Comparison of ENCODE assay signal across 20 cellular contexts in the genomic region with DNA sequence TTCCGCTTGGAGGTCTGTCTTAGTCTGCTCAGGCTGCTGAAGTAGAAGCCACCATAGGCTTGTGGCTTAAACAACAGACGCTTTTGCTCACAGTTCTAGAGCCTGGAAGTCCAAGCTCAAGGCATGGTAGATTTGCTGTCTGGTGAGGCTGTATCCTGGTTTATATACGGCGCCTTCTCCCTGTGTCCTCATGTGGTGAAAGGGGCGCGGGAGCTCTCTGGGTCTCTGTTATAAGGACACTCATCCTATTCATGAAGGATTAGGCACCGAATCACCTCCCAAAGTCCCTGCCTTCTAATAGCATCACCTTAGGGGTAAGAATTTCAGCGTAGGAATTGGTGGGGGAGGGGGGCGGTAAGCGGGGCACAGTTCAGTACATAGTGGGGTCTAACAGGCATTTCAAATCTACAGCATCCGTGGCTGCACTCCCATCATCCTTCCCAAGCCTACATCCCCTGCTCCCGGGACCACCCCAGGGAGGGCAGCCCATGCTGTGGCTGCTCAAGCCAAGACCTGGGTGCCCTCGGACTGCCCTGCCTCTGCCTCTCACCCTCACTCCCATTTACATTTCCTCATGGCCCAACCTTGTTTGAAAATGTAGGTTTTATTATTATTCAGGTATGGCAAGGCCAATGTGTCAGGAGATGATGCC. TPM values are rescaled to one million over a fixed set of nuclear protein-coding genes. Genes with fewer than 3 reads are reported as not detected.
DNase-seq lines count a peak whose midpoint lies in the region; ATAC-seq and TF ChIP-seq lines count a peak whose summit lies in the region.
"Had no signal": no experiment of that assay in that cellular context is flagged by ENCODE, and none has a peak within 500 bp of the region (broad histone marks: within the 10 kb centered on the region; RNA-seq: fewer than 3 reads in every experiment).

No MANE protein-coding gene starts in this region.

- CTCF ChIA-PET in RWPE1 (lab: Yijun Ruan, JAX) = no interaction called here

- H3K27ac ChIP-seq in RWPE1 (peak overlapping the region; percentile 57), psoas muscle (no peak overlapping the region)
- H3K27ac ChIP-seq: adrenal gland, hepatocyte had no signal

- H3K9me3 Mint-ChIP-seq in activated naive CD4-positive, alpha-beta T cell treated with anti-CD3 and anti-CD28 coated beads, Interleukin-2, amount 50 U/mL, for 24 hours = no peaks in the 10 kb centered on the region
- H3K9me3 Mint-ChIP-seq in stimulated activated naive B cell treated with anti-CD40 and anti-IgM and Interleukin-4, amounts not matched to agents 10 μg/mL and 1 μg/mL and 100 μg/mL, for 72 hours = no peaks in the 10 kb centered on the region
- H3K9me3 Mint-ChIP-seq: endodermal cell had no signal

- no peak overlapping the region for H3K4me3 Mint-ChIP-seq in activated naive CD4-positive, alpha-beta T cell treated with anti-CD3 and anti-CD28 coated beads, Interleukin-2, amount 50 U/mL, for 24 hours
- H3K4me3 Mint-ChIP-seq in stimulated activated naive B cell treated with anti-CD40 and anti-IgM and Interleukin-4, amounts not matched to agents 10 μg/mL and 1 μg/mL and 100 μg/mL, for 72 hours = no peak overlapping the region
- H3K4me3 Mint-ChIP-seq: endodermal cell had no signal

- peak overlapping the region; percentile 81 for H3K27ac Mint-ChIP-seq in activated naive CD4-positive, alpha-beta T cell treated with anti-CD3 and anti-CD28 coated beads, Interleukin-2, amount 50 U/mL, for 24 hours
- H3K27ac Mint-ChIP-seq in stimulated activated naive B cell treated with anti-CD40 and anti-IgM and Interleukin-4, amounts not matched to agents 10 μg/mL and 1 μg/mL and 100 μg/mL, for 72 hours = peak overlapping the region; percentile 70
- H3K27ac Mint-ChIP-seq: endodermal cell had no signal

- H3K27me3 Mint-ChIP-seq in activated naive CD4-positive, alpha-beta T cell treated with anti-CD3 and anti-CD28 coated beads, Interleukin-2, amount 50 U/mL, for 24 hours = no peaks in the 10 kb centered on the region
- no peaks in the 10 kb centered on the region for H3K27me3 Mint-ChIP-seq in stimulated activated naive B cell treated with anti-CD40 and anti-IgM and Interleukin-4, amounts not matched to agents 10 μg/mL and 1 μg/mL and 100 μg/mL, for 72 hours

- TF ChIP-seq CTCF in RWPE1 (conservative IDR thresholded peaks at IDR 0.05; ENCODE audit: low read depth) (no peak), psoas muscle (IDR thresholded peaks at IDR 0.05) (no peak)

- no peaks in the 10 kb centered on the region for H3K36me3 Mint-ChIP-seq in activated naive CD4-positive, alpha-beta T cell treated with anti-CD3 and anti-CD28 coated beads, Interleukin-2, amount 50 U/mL, for 24 hours
- H3K36me3 Mint-ChIP-seq in stimulated activated naive B cell treated with anti-CD40 and anti-IgM and Interleukin-4, amounts not matched to agents 10 μg/mL and 1 μg/mL and 100 μg/mL, for 72 hours = peaks cover 0 to 3% of the 10 kb centered on the region in 2 donors

- intact Hi-C loops in psoas muscle (cut with DNase I) = no loop called here

- no peaks in the 10 kb centered on the region for H3K36me3 ChIP-seq in psoas muscle (ENCODE audit: insufficient read depth in 1 of 2, low read depth in 1 of 2)
- H3K36me3 ChIP-seq: adrenal gland had no signal

- H3K9me3 ChIP-seq in psoas muscle = no peaks in the 10 kb centered on the region
- H3K9me3 ChIP-seq: adrenal gland had no signal

- DNase-seq in activated naive CD4-positive, alpha-beta T cell (lab: John Stamatoyannopoulos, UW) = no peak
- DNase-seq in RWPE1 (ENCODE audit: low spot score) (no peak), left lobe of liver (ENCODE audit: low spot score) (peak; percentile 35), GOT3 (lab: John Stamatoyannopoulos, UW) (no peak), psoas muscle (no peak)
- no peak for DNase-seq in stimulated activated naive B cell treated with anti-CD40 and anti-IgM and Interleukin-4, amounts not matched to agents 10 μg/mL and 1 μg/mL and 100 μg/mL, for 72 hours
- DNase-seq in stimulated activated naive CD4-positive, alpha-beta T cell (lab: John Stamatoyannopoulos, UW) = no peak
- DNase-seq: activated CD4-positive, CD25-positive, alpha-beta regulatory T cell; central memory CD4-positive, alpha-beta T cell; MM.1S; NCI-H1930; NCI-H446 treated with DMSO at 0.1 percent for 48 hours; occipital lobe; SHP77 treated with DMSO at 0.1 percent for 48 hours; substantia nigra; T-helper 2 cell had no signal

- H3K4me1 Mint-ChIP-seq in activated naive CD4-positive, alpha-beta T cell treated with anti-CD3 and anti-CD28 coated beads, Interleukin-2, amount 50 U/mL, for 24 hours = peaks cover 38% of the 10 kb centered on the region
- peaks cover 24 to 35% of the 10 kb centered on the region in 2 donors for H3K4me1 Mint-ChIP-seq in stimulated activated naive B cell treated with anti-CD40 and anti-IgM and Interleukin-4, amounts not matched to agents 10 μg/mL and 1 μg/mL and 100 μg/mL, for 72 hours
- H3K4me1 Mint-ChIP-seq: endodermal cell had no signal

- POLR2A ChIA-PET in RWPE1 (lab: Yijun Ruan, JAX; ENCODE audit: low non-redundant PET) = no interaction called here

- WGBS in psoas muscle, 3 donors = 92 to 94% (median 93%) methylated on average over 13 of the region's 13 CpGs

- ATAC-seq in left lobe of liver (no peak), psoas muscle (no peak)
- ATAC-seq in stimulated activated naive B cell treated with anti-CD40 and anti-IgM and Interleukin-4, amounts not matched to agents 10 μg/mL and 1 μg/mL and 100 μg/mL, for 72 hours (replicated peaks) = no peak

- H3K4me1 ChIP-seq in psoas muscle = no peaks in the 10 kb centered on the region

- H3K4me3 ChIP-seq in psoas muscle = no peak overlapping the region
- H3K4me3 ChIP-seq: adrenal gland, hepatocyte had no signal

- no peaks in the 10 kb centered on the region for H3K27me3 ChIP-seq in psoas muscle (ENCODE audit: insufficient read depth in 3 of 3, low read length in 2 of 3)
- H3K27me3 ChIP-seq: adrenal gland, hepatocyte had no signal

RNA-seq across cellular contexts. Expression of a gene that starts 15.1 kb away (rescaled TPM):
- 8.9 TPM for total RNA-seq in left lobe of liver
- total RNA-seq in psoas muscle = 1 to 10 TPM; 4.7 to 6.2 (median 6.1) TPM
- 1 to 10 TPM; 2.4 to 4.2 (median 3.4) TPM for polyA plus RNA-seq in psoas muscle
